Comparison of ENCODE assay signal across 1 cellular context in the genomic region with DNA sequence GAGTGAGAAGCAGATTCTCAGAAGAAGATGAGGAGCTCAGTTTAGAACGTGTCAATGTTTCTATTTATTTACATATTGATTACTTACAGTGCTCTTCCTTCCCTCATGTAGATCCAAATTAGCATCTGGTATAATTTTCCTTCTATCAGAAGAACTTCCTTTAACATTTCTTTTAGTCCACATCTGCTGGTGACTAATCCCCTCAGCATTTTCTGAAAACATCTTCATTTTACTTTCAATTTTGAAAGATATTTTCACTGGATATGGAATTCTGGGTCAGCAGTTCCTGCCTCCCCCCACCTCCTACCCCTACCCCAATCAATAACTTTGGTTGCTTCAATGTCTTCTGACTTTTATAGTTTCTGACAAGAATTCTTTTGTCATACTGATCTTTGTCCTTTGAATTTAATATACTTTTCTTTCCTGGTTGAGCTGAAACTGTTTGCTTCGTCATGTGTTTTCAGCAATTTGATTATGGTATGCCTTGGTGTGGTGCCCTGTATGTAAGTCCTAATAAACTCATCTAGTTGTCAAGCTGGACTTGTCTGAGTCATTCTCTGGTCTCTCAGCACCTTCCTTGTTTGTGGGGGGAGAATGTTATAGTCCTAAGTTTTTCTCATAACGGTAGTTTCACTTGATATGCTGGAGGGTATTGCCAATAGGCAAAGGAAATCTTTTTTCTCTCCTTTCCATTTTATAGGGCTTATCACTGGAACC.
TF ChIP-seq lines count a peak whose summit lies in the region.

No MANE protein-coding gene starts in this region.

TF ChIP-seq in GM12878, 131 proteins besides CTCF, POLR2A, EP300 and RAD21 (continued from another document):
- TF ChIP-seq, protein P1, sequence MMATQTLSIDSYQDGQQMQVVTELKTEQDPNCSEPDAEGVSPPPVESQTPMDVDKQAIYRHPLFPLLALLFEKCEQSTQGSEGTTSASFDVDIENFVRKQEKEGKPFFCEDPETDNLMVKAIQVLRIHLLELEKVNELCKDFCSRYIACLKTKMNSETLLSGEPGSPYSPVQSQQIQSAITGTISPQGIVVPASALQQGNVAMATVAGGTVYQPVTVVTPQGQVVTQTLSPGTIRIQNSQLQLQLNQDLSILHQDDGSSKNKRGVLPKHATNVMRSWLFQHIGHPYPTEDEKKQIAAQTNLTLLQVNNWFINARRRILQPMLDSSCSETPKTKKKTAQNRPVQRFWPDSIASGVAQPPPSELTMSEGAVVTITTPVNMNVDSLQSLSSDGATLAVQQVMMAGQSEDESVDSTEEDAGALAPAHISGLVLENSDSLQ (IDR thresholded peaks at IDR 0.05) = no peak
- TF ChIP-seq BHLHE40 (IDR thresholded peaks at IDR 0.05; ENCODE audit: borderline replicate concordance in 1 of 2, low read depth in 2 of 2, low read length in 1 of 2) (no peak), HDGF (IDR thresholded peaks at IDR 0.05) (no peak), BMI1 (IDR thresholded peaks at IDR 0.05; ENCODE audit: borderline replicate concordance) (no peak), CBFB (IDR thresholded peaks at IDR 0.05; ENCODE audit: low read depth) (no peak), ZNF592 (IDR thresholded peaks at IDR 0.05) (no peak), PAX5 (IDR thresholded peaks at IDR 0.05; ENCODE audit: borderline replicate concordance, low read depth, low read length) (no peak), CHD4 (IDR thresholded peaks at IDR 0.05) (no peak), RCOR1 (conservative IDR thresholded peaks at IDR 0.05; ENCODE audit: low read depth, low read length) (no peak), ELK1 (IDR thresholded peaks at IDR 0.05; ENCODE audit: low read depth, low read length) (no peak), TCF3 (IDR thresholded peaks at IDR 0.05; ENCODE audit: borderline replicate concordance, insufficient read depth, low read depth, low read length) (no peak), TCF7 (IDR thresholded peaks at IDR 0.05; ENCODE audit: borderline replicate concordance) (no peak), IRF3 (IDR thresholded peaks at IDR 0.05) (no peak)
- TF ChIP-seq, protein P2, sequence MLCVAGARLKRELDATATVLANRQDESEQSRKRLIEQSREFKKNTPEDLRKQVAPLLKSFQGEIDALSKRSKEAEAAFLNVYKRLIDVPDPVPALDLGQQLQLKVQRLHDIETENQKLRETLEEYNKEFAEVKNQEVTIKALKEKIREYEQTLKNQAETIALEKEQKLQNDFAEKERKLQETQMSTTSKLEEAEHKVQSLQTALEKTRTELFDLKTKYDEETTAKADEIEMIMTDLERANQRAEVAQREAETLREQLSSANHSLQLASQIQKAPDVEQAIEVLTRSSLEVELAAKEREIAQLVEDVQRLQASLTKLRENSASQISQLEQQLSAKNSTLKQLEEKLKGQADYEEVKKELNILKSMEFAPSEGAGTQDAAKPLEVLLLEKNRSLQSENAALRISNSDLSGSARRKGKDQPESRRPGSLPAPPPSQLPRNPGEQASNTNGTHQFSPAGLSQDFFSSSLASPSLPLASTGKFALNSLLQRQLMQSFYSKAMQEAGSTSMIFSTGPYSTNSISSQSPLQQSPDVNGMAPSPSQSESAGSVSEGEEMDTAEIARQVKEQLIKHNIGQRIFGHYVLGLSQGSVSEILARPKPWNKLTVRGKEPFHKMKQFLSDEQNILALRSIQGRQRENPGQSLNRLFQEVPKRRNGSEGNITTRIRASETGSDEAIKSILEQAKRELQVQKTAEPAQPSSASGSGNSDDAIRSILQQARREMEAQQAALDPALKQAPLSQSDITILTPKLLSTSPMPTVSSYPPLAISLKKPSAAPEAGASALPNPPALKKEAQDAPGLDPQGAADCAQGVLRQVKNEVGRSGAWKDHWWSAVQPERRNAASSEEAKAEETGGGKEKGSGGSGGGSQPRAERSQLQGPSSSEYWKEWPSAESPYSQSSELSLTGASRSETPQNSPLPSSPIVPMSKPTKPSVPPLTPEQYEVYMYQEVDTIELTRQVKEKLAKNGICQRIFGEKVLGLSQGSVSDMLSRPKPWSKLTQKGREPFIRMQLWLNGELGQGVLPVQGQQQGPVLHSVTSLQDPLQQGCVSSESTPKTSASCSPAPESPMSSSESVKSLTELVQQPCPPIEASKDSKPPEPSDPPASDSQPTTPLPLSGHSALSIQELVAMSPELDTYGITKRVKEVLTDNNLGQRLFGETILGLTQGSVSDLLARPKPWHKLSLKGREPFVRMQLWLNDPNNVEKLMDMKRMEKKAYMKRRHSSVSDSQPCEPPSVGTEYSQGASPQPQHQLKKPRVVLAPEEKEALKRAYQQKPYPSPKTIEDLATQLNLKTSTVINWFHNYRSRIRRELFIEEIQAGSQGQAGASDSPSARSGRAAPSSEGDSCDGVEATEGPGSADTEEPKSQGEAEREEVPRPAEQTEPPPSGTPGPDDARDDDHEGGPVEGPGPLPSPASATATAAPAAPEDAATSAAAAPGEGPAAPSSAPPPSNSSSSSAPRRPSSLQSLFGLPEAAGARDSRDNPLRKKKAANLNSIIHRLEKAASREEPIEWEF (IDR thresholded peaks at IDR 0.05; ENCODE audit: insufficient replicate concordance, low read depth, low read length) = no peak
